ENCODE assay signal across 16 cellular contexts in the genomic region with DNA sequence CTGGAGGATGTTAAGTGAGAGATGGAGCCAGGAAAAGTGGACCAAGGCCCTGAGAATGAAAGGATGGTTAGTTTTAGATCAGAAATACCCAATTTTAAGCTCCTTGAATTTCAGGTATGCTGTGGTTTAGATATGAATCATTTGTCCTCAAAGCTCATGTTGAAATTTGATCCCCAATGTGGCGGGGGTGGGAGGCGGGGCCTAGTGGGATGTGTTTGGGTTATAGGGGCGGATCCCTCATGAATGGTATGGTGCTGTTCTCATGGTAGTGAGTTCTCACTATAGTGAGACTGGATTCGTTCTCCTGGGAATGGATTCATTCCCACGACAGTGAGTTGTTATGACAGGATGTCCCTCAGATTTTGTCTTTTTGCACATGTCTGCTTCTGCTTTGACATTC. TPM values are rescaled to one million over a fixed set of nuclear protein-coding genes. Genes with fewer than 3 reads are reported as not detected.
DNase-seq lines count a peak whose midpoint lies in the region; ATAC-seq and TF ChIP-seq lines count a peak whose summit lies in the region.
"Had no signal": no experiment of that assay in that cellular context is flagged by ENCODE, and none has a peak within 500 bp of the region (broad histone marks: within the 10 kb centered on the region; RNA-seq: fewer than 3 reads in every experiment).

No MANE protein-coding gene starts in this region.

- no peak overlapping the region for H3K4me3 ChIP-seq in AG10803 (ENCODE audit: low read length)
- H3K4me3 ChIP-seq in HEK293 (ENCODE audit: low read depth, low read length): no peak overlapping the region
- no peak overlapping the region for H3K4me3 ChIP-seq in RWPE2 (ENCODE audit: severe bottlenecking)
- H3K4me3 ChIP-seq: MG63, right atrium auricular region had no signal

- DNase-seq in AG10803 (ENCODE audit: low read depth) (peak; percentile 0), RWPE2 (ENCODE audit: low spot score) (no peak), fibroblast of the conjunctiva (ENCODE audit: low read depth) (peak; percentile 23), NCI-H524 (lab: John Stamatoyannopoulos, UW) (no peak), GM10248 (ENCODE audit: extremely low spot score) (no peak), ureter (ENCODE audit: low spot score) (no peak), mesenteric fat pad (ENCODE audit: low spot score) (no peak)
- DNase-seq: activated naive CD8-positive, alpha-beta T cell treated with anti-CD3 and anti-CD28 coated beads, Interleukin-2, amount 10 ng/mL, durations not matched to agents 7 days and 5 days; GDM1; MG63; NCI-H2227 treated with DMSO at 0.1 percent for 48 hours; stimulated activated CD4-positive, alpha-beta T cell treated with anti-CD3 and anti-CD28 coated beads, Interleukin-4, amount 100 ng/mL, for 4 hours; stimulated activated naive CD8-positive, alpha-beta T cell treated with anti-CD3 and anti-CD28 coated beads, Interleukin-15, amount 100 ng/mL, for 72 hours had no signal

- POLR2A ChIA-PET in HEK293 (lab: Yijun Ruan, JAX): interaction anchor here (0.5 to 1.1 kb wide), 6 partner anchors 9 to 697 kb away, joined by 3 to 4 read pairs (median 3); a partner anchor contains a TSS
- POLR2A ChIA-PET in GM10248 (lab: Yijun Ruan, JAX): no interaction called here

- H3K4me1 ChIP-seq in HEK293 (ENCODE audit: control insufficient read depth, insufficient read depth, low read length) (peaks cover 12% of the 10 kb centered on the region; the same call in 1 of the 2 replicates), RWPE2 (ENCODE audit: insufficient read depth, poor library complexity, severe bottlenecking) (peaks cover 4% of the 10 kb centered on the region)
- H3K4me1 ChIP-seq: right atrium auricular region had no signal

- no peak for TF ChIP-seq CTCF in AG10803 (conservative IDR thresholded peaks at IDR 0.05; ENCODE audit: low read length)
- no peak for TF ChIP-seq CTCF in HEK293 (tag by site-specific recombination; IDR thresholded peaks at IDR 0.05)
- no peak for TF ChIP-seq CTCF in RWPE2 (IDR thresholded peaks at IDR 0.05; ENCODE audit: poor library complexity, severe bottlenecking)
- TF ChIP-seq CTCF in GM10248 (IDR thresholded peaks at IDR 0.05; ENCODE audit: control extremely low read depth, extremely low read depth, low read depth, missing control alignments): no peak

- peak; percentile 95 for ATAC-seq in RWPE2 (ENCODE audit: low read depth)
- ATAC-seq: left lobe of liver; stimulated activated naive CD8-positive, alpha-beta T cell treated with anti-CD3 and anti-CD28 coated beads, Interleukin-15, amount 100 ng/mL, for 72 hours had no signal

- CTCF ChIA-PET in HEK293 (lab: Yijun Ruan, JAX): interaction anchor here (1.2 kb wide), 1 partner anchor 12 kb away, joined by 10 read pairs; a partner anchor contains a TSS
- CTCF ChIA-PET in GM10248 (lab: Yijun Ruan, JAX): interaction anchor here (1.3 to 3.9 kb wide), 2 partner anchors 12 to 19 kb away, joined by 4 to 20 read pairs; a partner anchor contains a TSS

- H3K36me3 ChIP-seq in HEK293 (ENCODE audit: control insufficient read depth in 2 of 2, insufficient read depth in 1 of 2, low read length in 2 of 2): no peaks in the 10 kb centered on the region
- no peaks in the 10 kb centered on the region for H3K36me3 ChIP-seq in RWPE2 (ENCODE audit: low read depth)
- H3K36me3 ChIP-seq: MG63, right atrium auricular region had no signal

- H3K27ac ChIP-seq in HEK293 (ENCODE audit: extremely low read depth, low read depth, low read length) (no peak overlapping the region), RWPE2 (ENCODE audit: poor library complexity, severe bottlenecking) (no peak overlapping the region)
- H3K27ac ChIP-seq: right atrium auricular region had no signal

- no peaks in the 10 kb centered on the region for H3K27me3 ChIP-seq in RWPE2 (ENCODE audit: insufficient read depth, poor library complexity, severe bottlenecking)
- H3K27me3 ChIP-seq: MG63, right atrium auricular region had no signal

- H3K9me3 ChIP-seq in HEK293 (ENCODE audit: control insufficient read depth, insufficient read depth, low read depth, low read length) (no peaks in the 10 kb centered on the region), RWPE2 (ENCODE audit: severe bottlenecking) (no peaks in the 10 kb centered on the region)
- H3K9me3 ChIP-seq: MG63, right atrium auricular region had no signal

TF ChIP-seq in HEK293, 187 proteins besides CTCF, POLR2A, EP300 and RAD21 (continues in another document):
- TF ChIP-seq, protein P1, sequence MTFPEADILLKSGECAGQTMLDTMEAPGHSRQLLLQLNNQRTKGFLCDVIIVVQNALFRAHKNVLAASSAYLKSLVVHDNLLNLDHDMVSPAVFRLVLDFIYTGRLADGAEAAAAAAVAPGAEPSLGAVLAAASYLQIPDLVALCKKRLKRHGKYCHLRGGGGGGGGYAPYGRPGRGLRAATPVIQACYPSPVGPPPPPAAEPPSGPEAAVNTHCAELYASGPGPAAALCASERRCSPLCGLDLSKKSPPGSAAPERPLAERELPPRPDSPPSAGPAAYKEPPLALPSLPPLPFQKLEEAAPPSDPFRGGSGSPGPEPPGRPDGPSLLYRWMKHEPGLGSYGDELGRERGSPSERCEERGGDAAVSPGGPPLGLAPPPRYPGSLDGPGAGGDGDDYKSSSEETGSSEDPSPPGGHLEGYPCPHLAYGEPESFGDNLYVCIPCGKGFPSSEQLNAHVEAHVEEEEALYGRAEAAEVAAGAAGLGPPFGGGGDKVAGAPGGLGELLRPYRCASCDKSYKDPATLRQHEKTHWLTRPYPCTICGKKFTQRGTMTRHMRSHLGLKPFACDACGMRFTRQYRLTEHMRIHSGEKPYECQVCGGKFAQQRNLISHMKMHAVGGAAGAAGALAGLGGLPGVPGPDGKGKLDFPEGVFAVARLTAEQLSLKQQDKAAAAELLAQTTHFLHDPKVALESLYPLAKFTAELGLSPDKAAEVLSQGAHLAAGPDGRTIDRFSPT (tag by site-specific recombination; IDR thresholded peaks at IDR 0.05): no peak
- TF ChIP-seq EGR2 (tag by site-specific recombination; IDR thresholded peaks at IDR 0.05; ENCODE audit: low read depth) (peak; percentile 61; the same call in 1 of the 2 replicates), KLF9 (tag by site-specific recombination; IDR thresholded peaks at IDR 0.05; ENCODE audit: low read depth) (peak; percentile 30; the same call in 1 of the 2 replicates), ZNF19 (tag by site-specific recombination; IDR thresholded peaks at IDR 0.05; ENCODE audit: low read depth) (no peak), ZNF843 (tag by site-specific recombination; IDR thresholded peaks at IDR 0.05) (no peak), ZNF266 (tag by site-specific recombination; IDR thresholded peaks at IDR 0.05; ENCODE audit: low read depth) (no peak), ZNF677 (tag by site-specific recombination; IDR thresholded peaks at IDR 0.05) (no peak), ZNF214 (tag by site-specific recombination; IDR thresholded peaks at IDR 0.05; ENCODE audit: borderline replicate concordance) (no peak), IKZF3 (tag by site-specific recombination; IDR thresholded peaks at IDR 0.05) (no peak), ZNF132 (tag by site-specific recombination; IDR thresholded peaks at IDR 0.05; ENCODE audit: borderline replicate concordance) (no peak), KLF1 (tag by site-specific recombination; IDR thresholded peaks at IDR 0.05) (peak; percentile 91), ZBTB17 (tag by site-specific recombination; IDR thresholded peaks at IDR 0.05) (no peak), FEZF1 (tag by site-specific recombination; IDR thresholded peaks at IDR 0.05) (no peak)
- TF ChIP-seq, protein P2, sequence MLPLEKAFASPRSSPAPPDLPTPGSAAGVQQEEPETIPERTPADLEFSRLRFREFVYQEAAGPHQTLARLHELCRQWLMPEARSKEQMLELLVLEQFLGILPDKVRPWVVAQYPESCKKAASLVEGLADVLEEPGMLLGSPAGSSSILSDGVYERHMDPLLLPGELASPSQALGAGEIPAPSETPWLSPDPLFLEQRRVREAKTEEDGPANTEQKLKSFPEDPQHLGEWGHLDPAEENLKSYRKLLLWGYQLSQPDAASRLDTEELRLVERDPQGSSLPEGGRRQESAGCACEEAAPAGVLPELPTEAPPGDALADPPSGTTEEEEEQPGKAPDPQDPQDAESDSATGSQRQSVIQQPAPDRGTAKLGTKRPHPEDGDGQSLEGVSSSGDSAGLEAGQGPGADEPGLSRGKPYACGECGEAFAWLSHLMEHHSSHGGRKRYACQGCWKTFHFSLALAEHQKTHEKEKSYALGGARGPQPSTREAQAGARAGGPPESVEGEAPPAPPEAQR (tag by site-specific recombination; IDR thresholded peaks at IDR 0.05): no peak
- TF ChIP-seq, protein P3, sequence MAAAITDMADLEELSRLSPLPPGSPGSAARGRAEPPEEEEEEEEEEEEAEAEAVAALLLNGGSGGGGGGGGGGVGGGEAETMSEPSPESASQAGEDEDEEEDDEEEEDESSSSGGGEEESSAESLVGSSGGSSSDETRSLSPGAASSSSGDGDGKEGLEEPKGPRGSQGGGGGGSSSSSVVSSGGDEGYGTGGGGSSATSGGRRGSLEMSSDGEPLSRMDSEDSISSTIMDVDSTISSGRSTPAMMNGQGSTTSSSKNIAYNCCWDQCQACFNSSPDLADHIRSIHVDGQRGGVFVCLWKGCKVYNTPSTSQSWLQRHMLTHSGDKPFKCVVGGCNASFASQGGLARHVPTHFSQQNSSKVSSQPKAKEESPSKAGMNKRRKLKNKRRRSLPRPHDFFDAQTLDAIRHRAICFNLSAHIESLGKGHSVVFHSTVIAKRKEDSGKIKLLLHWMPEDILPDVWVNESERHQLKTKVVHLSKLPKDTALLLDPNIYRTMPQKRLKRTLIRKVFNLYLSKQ (tag by site-specific recombination; IDR thresholded peaks at IDR 0.05; ENCODE audit: borderline replicate concordance): no peak
- TF ChIP-seq, protein P4, sequence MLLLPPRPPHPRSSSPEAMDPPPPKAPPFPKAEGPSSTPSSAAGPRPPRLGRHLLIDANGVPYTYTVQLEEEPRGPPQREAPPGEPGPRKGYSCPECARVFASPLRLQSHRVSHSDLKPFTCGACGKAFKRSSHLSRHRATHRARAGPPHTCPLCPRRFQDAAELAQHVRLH (tag by site-specific recombination; IDR thresholded peaks at IDR 0.05): no peak
- TF ChIP-seq, protein P5, sequence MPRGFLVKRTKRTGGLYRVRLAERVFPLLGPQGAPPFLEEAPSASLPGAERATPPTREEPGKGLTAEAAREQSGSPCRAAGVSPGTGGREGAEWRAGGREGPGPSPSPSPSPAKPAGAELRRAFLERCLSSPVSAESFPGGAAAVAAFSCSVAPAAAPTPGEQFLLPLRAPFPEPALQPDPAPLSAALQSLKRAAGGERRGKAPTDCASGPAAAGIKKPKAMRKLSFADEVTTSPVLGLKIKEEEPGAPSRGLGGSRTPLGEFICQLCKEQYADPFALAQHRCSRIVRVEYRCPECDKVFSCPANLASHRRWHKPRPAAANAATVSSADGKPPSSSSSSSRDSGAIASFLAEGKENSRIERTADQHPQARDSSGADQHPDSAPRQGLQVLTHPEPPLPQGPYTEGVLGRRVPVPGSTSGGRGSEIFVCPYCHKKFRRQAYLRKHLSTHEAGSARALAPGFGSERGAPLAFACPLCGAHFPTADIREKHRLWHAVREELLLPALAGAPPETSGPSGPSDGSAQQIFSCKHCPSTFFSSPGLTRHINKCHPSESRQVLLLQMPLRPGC (tag by site-specific recombination; IDR thresholded peaks at IDR 0.05): no peak

RNA-seq across cellular contexts. Expression of a gene that starts 11.4 kb away (rescaled TPM):
- total RNA-seq in ureter (46.2 TPM), mesenteric fat pad (1.6 TPM)
- total RNA-seq: activated naive CD8-positive, alpha-beta T cell treated with anti-CD3 and anti-CD28 coated beads, Interleukin-2, amount 10 ng/mL, durations not matched to agents 7 days and 5 days had no signal

Comparison
In these comparisons a context has a peak if more than half of its experiments do, and no peak if none do; other contexts are left out.
1. DNase-seq: peak in AG10803 (single experiment) and fibroblast of the conjunctiva (single experiment); none in RWPE2 (single experiment), NCI-H524 (0 of 2), GM10248 (single experiment), ureter (single experiment) and mesenteric fat pad (single experiment).
2. RNA of a gene that starts 11.4 kb away (total RNA-seq): 46.2 TPM in ureter (single experiment); 1.6 TPM in mesenteric fat pad (single experiment); every median in the first group is over 10 times any median in the second.